Comparison of ENCODE assay signal across 11 cellular contexts in genomic region chr18:12597775-12598174, GRCh38.
DNase-seq lines count a peak whose midpoint lies in the region; ATAC-seq and TF ChIP-seq lines count a peak whose summit lies in the region.
"Had no signal": no experiment of that assay in that cellular context is flagged by ENCODE, and none has a peak within 500 bp of the region (broad histone marks: within the 10 kb centered on the region; RNA-seq: fewer than 3 reads in every experiment).

No MANE protein-coding gene starts in this region.

- no peak for TF ChIP-seq CTCF in RWPE1 (conservative IDR thresholded peaks at IDR 0.05; ENCODE audit: low read depth)

- CTCF ChIA-PET in RWPE1 (lab: Yijun Ruan, JAX), result interaction anchor here (1.1 kb wide), 1 partner anchor 136 kb away, joined by 4 read pairs; no protein-coding TSS in a partner anchor

- POLR2A ChIA-PET in RWPE1 (lab: Yijun Ruan, JAX; ENCODE audit: low non-redundant PET), result no interaction called here

- DNase-seq in EL (peak; percentile 97), RWPE1 (ENCODE audit: low spot score) (peak; percentile 75), fibroblast of peridontal ligament (ENCODE audit: extremely low read depth) (peak; percentile 78), occipital lobe (lab: John Stamatoyannopoulos, UW) (peak; percentile 23)
- no peak for DNase-seq in stimulated activated naive CD4-positive, alpha-beta T cell treated with Interleukin-2 at 50 U/mL for 16 hours (lab: John Stamatoyannopoulos, UW)
- no peak for DNase-seq in stimulated activated naive CD8-positive, alpha-beta T cell treated with anti-CD3 and anti-CD28 coated beads, Interleukin-15, Interleukin-2, amounts not matched to agents 100 U/mL and 50 U/mL, for 24 hours
- DNase-seq: NCI-H2081, substantia nigra had no signal

- ATAC-seq in HG03521 (IDR thresholded peaks at IDR 0.05; ENCODE audit: unreplicated experiment), result no peak
- no peak for ATAC-seq in GM21390 (IDR thresholded peaks at IDR 0.05; ENCODE audit: unreplicated experiment)
- ATAC-seq in stimulated activated naive CD8-positive, alpha-beta T cell treated with anti-CD3 and anti-CD28 coated beads, Interleukin-15, Interleukin-2, amounts not matched to agents 100 U/mL and 50 U/mL, for 24 hours, result no peak
- ATAC-seq: activated CD4-positive, CD25-positive, alpha-beta regulatory T cell treated with anti-CD3 and anti-CD28 coated beads, Interleukin-2, amount 50 U/mL, for 24 hours had no signal

- H3K27ac ChIP-seq in RWPE1, result peak overlapping the region; percentile 82

Comparison
In these comparisons a context has a peak if more than half of its experiments do, and no peak if none do; other contexts are left out.
1. DNase-seq: peak in EL (single experiment), RWPE1 (single experiment), fibroblast of peridontal ligament (single experiment) and occipital lobe (single experiment); none in stimulated activated naive CD4-positive, alpha-beta T cell treated with Interleukin-2 at 50 U/mL for 16 hours (single experiment) and stimulated activated naive CD8-positive, alpha-beta T cell treated with anti-CD3 and anti-CD28 coated beads, Interleukin-15, Interleukin-2, amounts not matched to agents 100 U/mL and 50 U/mL, for 24 hours (single experiment).